In the genomic region with DNA sequence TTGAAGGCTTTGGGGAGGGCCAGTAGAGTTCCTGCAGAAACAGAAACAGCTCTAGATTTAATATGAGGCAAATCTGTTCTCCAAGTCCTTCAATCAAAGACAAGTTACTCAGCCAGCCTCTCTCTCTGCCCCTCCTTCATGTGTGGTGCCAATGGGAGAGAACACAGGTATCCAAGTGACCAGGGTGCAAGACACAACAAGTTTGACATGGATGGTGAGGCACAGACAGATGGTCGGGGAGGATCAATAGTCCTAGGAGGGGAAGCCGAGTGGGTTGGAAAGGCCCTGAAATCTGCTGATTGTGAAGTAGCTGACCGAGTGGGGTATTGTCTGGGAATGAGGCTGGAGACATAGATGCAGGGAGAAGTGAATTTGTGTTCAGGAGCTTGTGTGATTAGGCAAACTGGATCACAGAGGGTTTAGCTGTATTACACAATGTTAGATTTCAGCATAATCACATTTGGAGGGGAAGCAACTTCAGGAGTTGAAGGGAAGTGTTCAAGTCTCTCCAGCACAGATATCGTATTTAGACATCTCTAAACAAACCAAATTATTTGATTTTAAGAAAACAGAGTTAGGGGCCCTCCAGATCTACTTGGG, we compare ENCODE assay signal across 11 cellular contexts. TPM values are rescaled to one million over a fixed set of nuclear protein-coding genes. Genes with fewer than 3 reads are reported as not detected.
DNase-seq lines count a peak whose midpoint lies in the region; ATAC-seq and TF ChIP-seq lines count a peak whose summit lies in the region.
"Had no signal": no experiment of that assay in that cellular context is flagged by ENCODE, and none has a peak within 500 bp of the region (broad histone marks: within the 10 kb centered on the region; RNA-seq: fewer than 3 reads in every experiment).

No MANE protein-coding gene starts in this region.

- H3F3A ChIP-seq in Loucy (ENCODE audit: low read depth), result no peaks in the 10 kb centered on the region

- CTCF ChIA-PET in CD8-positive, alpha-beta T cell (lab: Charles Lee), result interaction anchor here (0.7 to 5.3 kb wide), 11 partner anchors 9 to 311 kb away, joined by 3 to 30 read pairs (median 10); partner anchors contain the start of genes GIMAP2, GIMAP4 and GIMAP6

- H3K9me3 ChIP-seq in CD8-positive, alpha-beta T cell (ENCODE audit: low read length), result no peaks in the 10 kb centered on the region
- peaks cover 6% of the 10 kb centered on the region; the same call in 1 of the 2 replicates for H3K9me3 ChIP-seq in Loucy (ENCODE audit: insufficient read depth, low read depth, low read length)

- peaks cover 57% of the 10 kb centered on the region for H3K79me2 ChIP-seq in Loucy (ENCODE audit: insufficient read depth, low read length)

- H3K4me3 Mint-ChIP-seq in CD8-positive, alpha-beta T cell, result peak overlapping the region; percentile 95

- DNase-seq in CD8-positive, alpha-beta T cell, result peak in 2 of 7 experiments; percentile 38 to 72
- peak; percentile 42 for DNase-seq in dermis blood vessel endothelial cell
- DNase-seq in anterior cingulate cortex (lab: John Stamatoyannopoulos, UW), result no peak
- no peak for DNase-seq in hippocampal formation (lab: John Stamatoyannopoulos, UW)
- DNase-seq: KBM-7, NCI-H510A treated with DMSO at 0.1 percent for 48 hours had no signal

- peak overlapping the region; percentile 91 for H3K4me3 ChIP-seq in CD8-positive, alpha-beta T cell (ENCODE audit: low read depth, low read length)
- peak overlapping the region; percentile 77 for H3K4me3 ChIP-seq in Loucy (ENCODE audit: low read length, poor library complexity, severe bottlenecking)
- peak overlapping the region; percentile 54 for H3K4me3 ChIP-seq in rectal smooth muscle tissue (ENCODE audit: low read length)

- POLR2A ChIA-PET in CD8-positive, alpha-beta T cell (lab: Charles Lee), result interaction anchor here (0.9 to 10.7 kb wide), 21 partner anchors 10 to 267 kb away, joined by 3 to 169 read pairs (median 16); partner anchors contain the start of genes GIMAP2, GIMAP4, GIMAP5 and GIMAP6

- H2AFZ ChIP-seq in Loucy (ENCODE audit: low read length), result no peak overlapping the region

- peaks cover 81% of the 10 kb centered on the region for H3K4me1 Mint-ChIP-seq in CD8-positive, alpha-beta T cell (ENCODE audit: low read depth)

- no peak for TF ChIP-seq CTCF in CD8-positive, alpha-beta T cell (IDR thresholded peaks at IDR 0.05)
- no peak for TF ChIP-seq CTCF in Loucy (conservative IDR thresholded peaks at IDR 0.05; ENCODE audit: low read length)

- no peaks in the 10 kb centered on the region for H3K27me3 Mint-ChIP-seq in CD8-positive, alpha-beta T cell (ENCODE audit: low read depth)

- peaks cover 35% of the 10 kb centered on the region for H3K36me3 ChIP-seq in CD8-positive, alpha-beta T cell (ENCODE audit: insufficient read depth, low read length)
- H3K36me3 ChIP-seq in Loucy (ENCODE audit: insufficient read depth, low read length), result peaks cover 9% of the 10 kb centered on the region; the same call in 1 of the 2 replicates
- no peaks in the 10 kb centered on the region for H3K36me3 ChIP-seq in rectal smooth muscle tissue (ENCODE audit: control insufficient read depth, insufficient read depth, low read length)

- peaks cover 71% of the 10 kb centered on the region for H3K36me3 Mint-ChIP-seq in CD8-positive, alpha-beta T cell

- H3K9me3 Mint-ChIP-seq in CD8-positive, alpha-beta T cell, result peaks cover 6% of the 10 kb centered on the region

- peak overlapping the region; percentile 96 for H3K27ac Mint-ChIP-seq in CD8-positive, alpha-beta T cell

- H4K20me1 ChIP-seq in Loucy (ENCODE audit: insufficient read depth, low read length, poor library complexity, severe bottlenecking), result no peaks in the 10 kb centered on the region

- H3K9me2 ChIP-seq in Loucy (replicated peaks; ENCODE audit: low read depth, low read length), result no peaks in the 10 kb centered on the region

- peaks cover 64% of the 10 kb centered on the region for H3K4me1 ChIP-seq in CD8-positive, alpha-beta T cell (ENCODE audit: insufficient read depth, low read length)
- H3K4me1 ChIP-seq in Loucy (ENCODE audit: insufficient read depth, low read length, poor library complexity, severe bottlenecking), result peaks cover 53% of the 10 kb centered on the region
- no peaks in the 10 kb centered on the region for H3K4me1 ChIP-seq in rectal smooth muscle tissue (ENCODE audit: control insufficient read depth, insufficient read depth, low read length)

- intact Hi-C loops in CD8-positive, alpha-beta T cell (cut with DNase I, micrococcal nuclease), result loop anchor here in 1 of 2 experiments (2.0 kb wide), 2 partner anchors 17 to 37 kb away; no protein-coding TSS in a partner anchor

- peak overlapping the region; percentile 84 for H3K4me2 ChIP-seq in Loucy (ENCODE audit: low read depth, low read length, poor library complexity, severe bottlenecking)

- H3K27ac ChIP-seq in CD8-positive, alpha-beta T cell (ENCODE audit: low read depth, low read length), result peak overlapping the region; percentile 73
- H3K27ac ChIP-seq in rectal smooth muscle tissue (ENCODE audit: low read depth, low read length), result no peak overlapping the region

- H3K27me3 ChIP-seq in CD8-positive, alpha-beta T cell (ENCODE audit: insufficient read depth, low read length), result no peaks in the 10 kb centered on the region
- H3K27me3 ChIP-seq in Loucy (ENCODE audit: insufficient read depth, low read length, poor library complexity, severe bottlenecking) (no peaks in the 10 kb centered on the region), rectal smooth muscle tissue (ENCODE audit: control insufficient read depth, insufficient read depth, low read length) (no peaks in the 10 kb centered on the region)

- H3K9ac ChIP-seq in Loucy (ENCODE audit: low read depth, low read length, poor library complexity, severe bottlenecking) (peak overlapping the region; percentile 88), rectal smooth muscle tissue (ENCODE audit: low read length) (no peak overlapping the region)

- ATAC-seq in CD8-positive, alpha-beta T cell, result no peak
- ATAC-seq in esophagus mucosa (no peak), GM19324 (IDR thresholded peaks at IDR 0.05; ENCODE audit: low FRiP score, unreplicated experiment) (no peak)
- ATAC-seq: SK-N-SH treated with all-trans-retinoic acid at 6 μM for 48 hours had no signal

RNA-seq across cellular contexts. Expression of gene GIMAP1, which starts 1.5 kb away (rescaled TPM):
- 1 to 10 TPM; 6.1 to 6.2 TPM for total RNA-seq in CD8-positive, alpha-beta T cell
- total RNA-seq in dermis blood vessel endothelial cell (28.2 and 31.1 TPM in 2 replicates), esophagus mucosa (0.44 TPM)

RNA-seq across cellular contexts. Expression of gene GIMAP5, which starts 19.3 kb away (rescaled TPM):
- total RNA-seq in CD8-positive, alpha-beta T cell, result 10 to 100 TPM; 23.5 to 24.1 TPM
- total RNA-seq in dermis blood vessel endothelial cell (203 and 350 TPM in 2 replicates), esophagus mucosa (1.4 TPM)

RNA-seq across cellular contexts. Expression of gene GIMAP2, which starts 32.4 kb away (rescaled TPM):
- total RNA-seq in CD8-positive, alpha-beta T cell, result 10 to 100 TPM; 58.4 to 58.8 TPM
- 75.9 and 87.0 TPM in 2 replicates for total RNA-seq in dermis blood vessel endothelial cell
- total RNA-seq in esophagus mucosa, result 1.1 TPM

Comparison
In these comparisons a context has a peak if more than half of its experiments do, and no peak if none do; other contexts are left out.
1. RNA of gene GIMAP2, which starts 32.4 kb away (total RNA-seq): 75.9 to 87.0 TPM in dermis blood vessel endothelial cell and 58.4 to 58.8 TPM in CD8-positive, alpha-beta T cell; 1.1 TPM in esophagus mucosa (single experiment); every median in the first group is over 10 times any median in the second.
2. Peak in every context shown above with its lines, with median percentiles within 50 percentile points of each other: H3K4me3 ChIP-seq.